In the genomic region with DNA sequence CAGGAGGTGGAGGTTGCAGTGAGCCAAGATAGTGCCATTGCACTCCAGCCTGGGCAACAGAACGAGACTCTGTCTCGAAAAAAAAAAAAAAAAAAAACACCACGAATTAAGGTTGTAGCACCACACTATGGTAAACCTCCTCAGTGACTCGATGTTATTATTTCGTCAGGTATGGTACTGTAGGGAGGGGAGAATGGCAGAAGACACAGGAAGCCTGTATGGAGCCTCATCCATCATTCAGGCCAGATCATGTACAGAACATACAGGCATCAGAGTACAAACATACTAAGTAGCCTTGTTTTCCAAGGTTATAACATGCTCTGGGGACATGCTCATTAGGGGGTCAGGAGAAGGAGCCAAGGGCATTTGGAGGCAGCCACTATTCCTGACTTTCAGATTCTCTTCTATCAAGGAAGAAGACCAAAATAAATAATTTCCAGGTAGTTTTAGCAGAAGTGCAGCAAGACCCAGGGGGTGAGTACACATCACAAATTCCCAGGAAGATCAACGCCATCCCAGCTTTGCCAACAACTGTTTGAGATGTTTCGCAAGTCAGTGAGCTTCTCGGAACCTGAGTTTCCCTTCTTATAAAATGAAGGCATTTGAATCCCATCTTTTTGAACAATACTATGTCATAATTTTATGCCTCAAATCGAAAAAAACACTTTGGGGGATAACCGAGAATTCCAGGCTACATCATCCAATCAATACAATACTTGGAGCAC, we compare ENCODE assay signal across 10 cellular contexts.
A peak's percentile ranks its signal among the peaks of the same experiment; 100 is the strongest.
DNase-seq lines count a peak whose midpoint lies in the region; ATAC-seq and TF ChIP-seq lines count a peak whose summit lies in the region.
"Had no signal": no experiment of that assay in that cellular context is flagged by ENCODE, and none has a peak within 500 bp of the region (broad histone marks: within the 10 kb centered on the region; RNA-seq: fewer than 3 reads in every experiment).

No MANE protein-coding gene starts in this region.

- no peak overlapping the region for H3K4me3 ChIP-seq in ascending aorta
- H3K4me3 ChIP-seq: spleen had no signal

- H3K27me3 ChIP-seq in ascending aorta: no peaks in the 10 kb centered on the region
- H3K27me3 ChIP-seq: spleen had no signal

- TF ChIP-seq CTCF in HFFc6 (IDR thresholded peaks at IDR 0.05): no peak
- TF ChIP-seq CTCF in ascending aorta (IDR thresholded peaks at IDR 0.05): no peak
- no peak for TF ChIP-seq CTCF in endothelial cell (IDR thresholded peaks at IDR 0.05; ENCODE audit: unreplicated experiment)
- no peak for TF ChIP-seq CTCF in GM10266 (IDR thresholded peaks at IDR 0.05; ENCODE audit: control insufficient read depth, insufficient read depth, low read depth, missing control alignments)

- peak overlapping the region; percentile 91 for H3K27ac Mint-ChIP-seq in HFFc6
- H3K27ac Mint-ChIP-seq in endothelial cell (ENCODE audit: unreplicated experiment): no peak overlapping the region

- no peaks in the 10 kb centered on the region for H3K9me3 ChIP-seq in ascending aorta
- H3K9me3 ChIP-seq: spleen had no signal

- peak overlapping the region; percentile 8 to 15 for H3K27ac ChIP-seq in ascending aorta
- H3K27ac ChIP-seq: spleen had no signal

- peak; percentile 70 for ATAC-seq in left lobe of liver
- ATAC-seq in HG03565 (IDR thresholded peaks at IDR 0.05; ENCODE audit: unreplicated experiment): no peak

- H3K4me1 Mint-ChIP-seq in HFFc6 (ENCODE audit: low read depth) (peaks cover 66% of the 10 kb centered on the region), endothelial cell (ENCODE audit: unreplicated experiment) (peaks cover 6% of the 10 kb centered on the region)

- H3K9me3 Mint-ChIP-seq in HFFc6 (no peaks in the 10 kb centered on the region), endothelial cell (ENCODE audit: unreplicated experiment) (no peaks in the 10 kb centered on the region)

- H3K27me3 Mint-ChIP-seq in HFFc6 (ENCODE audit: insufficient read depth): no peaks in the 10 kb centered on the region; the same call in 1 of the 2 replicates
- no peaks in the 10 kb centered on the region for H3K27me3 Mint-ChIP-seq in endothelial cell (ENCODE audit: unreplicated experiment)

- intact Hi-C loops in ascending aorta (cut with DNase I): no loop called here

- H3K36me3 ChIP-seq in ascending aorta: no peaks in the 10 kb centered on the region
- H3K36me3 ChIP-seq: spleen had no signal

- H3K4me1 ChIP-seq in ascending aorta: no peaks in the 10 kb centered on the region

- peak; percentile 75 for DNase-seq in AG20443 (ENCODE audit: low spot score)
- DNase-seq in HFFc6: peak; percentile 59
- DNase-seq in ascending aorta (ENCODE audit: low spot score in 2 of 2): no peak
- no peak for DNase-seq in left lobe of liver (ENCODE audit: low spot score)
- no peak for DNase-seq in endothelial cell (ENCODE audit: low spot score)
- DNase-seq in GM10266 (ENCODE audit: extremely low spot score): no peak
- no peak for DNase-seq in midbrain (lab: John Stamatoyannopoulos, UW)
- DNase-seq: NCI-H2227 treated with DMSO at 0.1 percent for 48 hours, spleen had no signal

- H3K4me3 Mint-ChIP-seq in HFFc6: peak overlapping the region; percentile 87
- no peak overlapping the region for H3K4me3 Mint-ChIP-seq in endothelial cell (ENCODE audit: unreplicated experiment)

- H3K36me3 Mint-ChIP-seq in HFFc6 (ENCODE audit: low read depth): peaks cover 5% of the 10 kb centered on the region; the same call in 1 of the 2 replicates
- no peaks in the 10 kb centered on the region for H3K36me3 Mint-ChIP-seq in endothelial cell (ENCODE audit: low read depth, unreplicated experiment)

Comparison
In these comparisons a context has a peak if more than half of its experiments do, and no peak if none do; other contexts are left out.
1. DNase-seq: peak in AG20443 (single experiment) and HFFc6 (single experiment); none in ascending aorta (0 of 2), left lobe of liver (single experiment), endothelial cell (single experiment), GM10266 (single experiment) and midbrain (single experiment).